ENCODE assay signal across 2 cellular contexts in the genomic region with DNA sequence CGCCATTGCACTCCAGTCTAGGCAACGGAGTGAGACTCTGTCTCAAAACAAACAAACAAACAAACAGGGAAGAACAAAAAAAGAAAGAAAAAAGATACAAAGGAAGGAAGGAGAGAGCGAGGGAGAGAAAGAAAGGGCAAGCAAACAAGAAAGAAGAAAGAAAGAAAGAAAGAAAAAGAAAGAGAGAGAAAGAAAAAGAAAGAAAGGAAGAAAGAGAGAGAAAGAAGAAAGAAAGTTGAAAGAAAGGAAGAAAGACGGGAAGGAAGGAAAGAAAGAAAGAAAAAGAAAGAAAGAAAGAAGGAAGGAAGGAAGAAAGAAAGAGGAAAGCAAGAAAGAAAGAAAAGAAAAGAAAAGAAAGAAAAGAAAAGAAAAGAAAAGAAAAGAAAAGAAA.
TF ChIP-seq lines count a peak whose summit lies in the region.

No MANE protein-coding gene starts in this region.

TF ChIP-seq in SK-N-SH, 30 proteins besides CTCF, POLR2A, EP300 and RAD21 (continued from another document):
- TF ChIP-seq, protein P1, sequence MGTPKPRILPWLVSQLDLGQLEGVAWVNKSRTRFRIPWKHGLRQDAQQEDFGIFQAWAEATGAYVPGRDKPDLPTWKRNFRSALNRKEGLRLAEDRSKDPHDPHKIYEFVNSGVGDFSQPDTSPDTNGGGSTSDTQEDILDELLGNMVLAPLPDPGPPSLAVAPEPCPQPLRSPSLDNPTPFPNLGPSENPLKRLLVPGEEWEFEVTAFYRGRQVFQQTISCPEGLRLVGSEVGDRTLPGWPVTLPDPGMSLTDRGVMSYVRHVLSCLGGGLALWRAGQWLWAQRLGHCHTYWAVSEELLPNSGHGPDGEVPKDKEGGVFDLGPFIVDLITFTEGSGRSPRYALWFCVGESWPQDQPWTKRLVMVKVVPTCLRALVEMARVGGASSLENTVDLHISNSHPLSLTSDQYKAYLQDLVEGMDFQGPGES (IDR thresholded peaks at IDR 0.05; ENCODE audit: low read depth, low read length) = no peak
- TF ChIP-seq TCF12 (IDR thresholded peaks at IDR 0.05) (no peak), FOSL2 (IDR thresholded peaks at IDR 0.05; ENCODE audit: borderline replicate concordance, low read depth) (no peak)
- TF ChIP-seq, protein P2, sequence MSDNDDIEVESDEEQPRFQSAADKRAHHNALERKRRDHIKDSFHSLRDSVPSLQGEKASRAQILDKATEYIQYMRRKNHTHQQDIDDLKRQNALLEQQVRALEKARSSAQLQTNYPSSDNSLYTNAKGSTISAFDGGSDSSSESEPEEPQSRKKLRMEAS (IDR thresholded peaks at IDR 0.05; ENCODE audit: low read depth) = no peak; the same call in 1 of the 2 replicates

TF ChIP-seq in SK-N-SH treated with all-trans-retinoic acid at 6 μM for 48 hours, 23 proteins besides CTCF, POLR2A, EP300 and RAD21 (continued from another document):
- TF ChIP-seq, protein P3, sequence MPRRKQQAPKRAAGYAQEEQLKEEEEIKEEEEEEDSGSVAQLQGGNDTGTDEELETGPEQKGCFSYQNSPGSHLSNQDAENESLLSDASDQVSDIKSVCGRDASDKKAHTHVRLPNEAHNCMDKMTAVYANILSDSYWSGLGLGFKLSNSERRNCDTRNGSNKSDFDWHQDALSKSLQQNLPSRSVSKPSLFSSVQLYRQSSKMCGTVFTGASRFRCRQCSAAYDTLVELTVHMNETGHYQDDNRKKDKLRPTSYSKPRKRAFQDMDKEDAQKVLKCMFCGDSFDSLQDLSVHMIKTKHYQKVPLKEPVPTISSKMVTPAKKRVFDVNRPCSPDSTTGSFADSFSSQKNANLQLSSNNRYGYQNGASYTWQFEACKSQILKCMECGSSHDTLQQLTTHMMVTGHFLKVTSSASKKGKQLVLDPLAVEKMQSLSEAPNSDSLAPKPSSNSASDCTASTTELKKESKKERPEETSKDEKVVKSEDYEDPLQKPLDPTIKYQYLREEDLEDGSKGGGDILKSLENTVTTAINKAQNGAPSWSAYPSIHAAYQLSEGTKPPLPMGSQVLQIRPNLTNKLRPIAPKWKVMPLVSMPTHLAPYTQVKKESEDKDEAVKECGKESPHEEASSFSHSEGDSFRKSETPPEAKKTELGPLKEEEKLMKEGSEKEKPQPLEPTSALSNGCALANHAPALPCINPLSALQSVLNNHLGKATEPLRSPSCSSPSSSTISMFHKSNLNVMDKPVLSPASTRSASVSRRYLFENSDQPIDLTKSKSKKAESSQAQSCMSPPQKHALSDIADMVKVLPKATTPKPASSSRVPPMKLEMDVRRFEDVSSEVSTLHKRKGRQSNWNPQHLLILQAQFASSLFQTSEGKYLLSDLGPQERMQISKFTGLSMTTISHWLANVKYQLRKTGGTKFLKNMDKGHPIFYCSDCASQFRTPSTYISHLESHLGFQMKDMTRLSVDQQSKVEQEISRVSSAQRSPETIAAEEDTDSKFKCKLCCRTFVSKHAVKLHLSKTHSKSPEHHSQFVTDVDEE (CRISPR knock-in tag; IDR thresholded peaks at IDR 0.05) = no peak
- no peak for TF ChIP-seq ZFP3 (CRISPR knock-in tag; IDR thresholded peaks at IDR 0.05)
- TF ChIP-seq RARB (CRISPR knock-in tag; IDR thresholded peaks at IDR 0.05) = no peak
- TF ChIP-seq ZNF8 (CRISPR knock-in tag; IDR thresholded peaks at IDR 0.05) = no peak
- TF ChIP-seq, protein P4, sequence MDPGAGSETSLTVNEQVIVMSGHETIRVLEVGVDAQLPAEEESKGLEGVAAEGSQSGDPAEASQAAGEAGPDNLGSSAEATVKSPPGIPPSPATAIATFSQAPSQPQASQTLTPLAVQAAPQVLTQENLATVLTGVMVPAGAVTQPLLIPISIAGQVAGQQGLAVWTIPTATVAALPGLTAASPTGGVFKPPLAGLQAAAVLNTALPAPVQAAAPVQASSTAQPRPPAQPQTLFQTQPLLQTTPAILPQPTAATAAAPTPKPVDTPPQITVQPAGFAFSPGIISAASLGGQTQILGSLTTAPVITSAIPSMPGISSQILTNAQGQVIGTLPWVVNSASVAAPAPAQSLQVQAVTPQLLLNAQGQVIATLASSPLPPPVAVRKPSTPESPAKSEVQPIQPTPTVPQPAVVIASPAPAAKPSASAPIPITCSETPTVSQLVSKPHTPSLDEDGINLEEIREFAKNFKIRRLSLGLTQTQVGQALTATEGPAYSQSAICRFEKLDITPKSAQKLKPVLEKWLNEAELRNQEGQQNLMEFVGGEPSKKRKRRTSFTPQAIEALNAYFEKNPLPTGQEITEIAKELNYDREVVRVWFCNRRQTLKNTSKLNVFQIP (CRISPR knock-in tag; IDR thresholded peaks at IDR 0.05; ENCODE audit: borderline replicate concordance, low read depth) = no peak
- TF ChIP-seq, protein P5, sequence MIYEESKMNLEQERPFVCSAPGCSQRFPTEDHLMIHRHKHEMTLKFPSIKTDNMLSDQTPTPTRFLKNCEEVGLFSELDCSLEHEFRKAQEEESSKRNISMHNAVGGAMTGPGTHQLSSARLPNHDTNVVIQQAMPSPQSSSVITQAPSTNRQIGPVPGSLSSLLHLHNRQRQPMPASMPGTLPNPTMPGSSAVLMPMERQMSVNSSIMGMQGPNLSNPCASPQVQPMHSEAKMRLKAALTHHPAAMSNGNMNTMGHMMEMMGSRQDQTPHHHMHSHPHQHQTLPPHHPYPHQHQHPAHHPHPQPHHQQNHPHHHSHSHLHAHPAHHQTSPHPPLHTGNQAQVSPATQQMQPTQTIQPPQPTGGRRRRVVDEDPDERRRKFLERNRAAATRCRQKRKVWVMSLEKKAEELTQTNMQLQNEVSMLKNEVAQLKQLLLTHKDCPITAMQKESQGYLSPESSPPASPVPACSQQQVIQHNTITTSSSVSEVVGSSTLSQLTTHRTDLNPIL (CRISPR knock-in tag; IDR thresholded peaks at IDR 0.05; ENCODE audit: low read depth) = no peak
- no peak for TF ChIP-seq ZC3H10 (CRISPR knock-in tag; IDR thresholded peaks at IDR 0.05)
- TF ChIP-seq GLIS3 (CRISPR knock-in tag; IDR thresholded peaks at IDR 0.05) = no peak
- TF ChIP-seq, protein P6, sequence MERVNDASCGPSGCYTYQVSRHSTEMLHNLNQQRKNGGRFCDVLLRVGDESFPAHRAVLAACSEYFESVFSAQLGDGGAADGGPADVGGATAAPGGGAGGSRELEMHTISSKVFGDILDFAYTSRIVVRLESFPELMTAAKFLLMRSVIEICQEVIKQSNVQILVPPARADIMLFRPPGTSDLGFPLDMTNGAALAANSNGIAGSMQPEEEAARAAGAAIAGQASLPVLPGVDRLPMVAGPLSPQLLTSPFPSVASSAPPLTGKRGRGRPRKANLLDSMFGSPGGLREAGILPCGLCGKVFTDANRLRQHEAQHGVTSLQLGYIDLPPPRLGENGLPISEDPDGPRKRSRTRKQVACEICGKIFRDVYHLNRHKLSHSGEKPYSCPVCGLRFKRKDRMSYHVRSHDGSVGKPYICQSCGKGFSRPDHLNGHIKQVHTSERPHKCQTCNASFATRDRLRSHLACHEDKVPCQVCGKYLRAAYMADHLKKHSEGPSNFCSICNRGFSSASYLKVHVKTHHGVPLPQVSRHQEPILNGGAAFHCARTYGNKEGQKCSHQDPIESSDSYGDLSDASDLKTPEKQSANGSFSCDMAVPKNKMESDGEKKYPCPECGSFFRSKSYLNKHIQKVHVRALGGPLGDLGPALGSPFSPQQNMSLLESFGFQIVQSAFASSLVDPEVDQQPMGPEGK (CRISPR knock-in tag; IDR thresholded peaks at IDR 0.05; ENCODE audit: borderline replicate concordance) = no peak
- TF ChIP-seq CSDC2 (CRISPR knock-in tag; IDR thresholded peaks at IDR 0.05) = no peak
